16 cellular contexts compared by ENCODE assay signal in the genomic region with DNA sequence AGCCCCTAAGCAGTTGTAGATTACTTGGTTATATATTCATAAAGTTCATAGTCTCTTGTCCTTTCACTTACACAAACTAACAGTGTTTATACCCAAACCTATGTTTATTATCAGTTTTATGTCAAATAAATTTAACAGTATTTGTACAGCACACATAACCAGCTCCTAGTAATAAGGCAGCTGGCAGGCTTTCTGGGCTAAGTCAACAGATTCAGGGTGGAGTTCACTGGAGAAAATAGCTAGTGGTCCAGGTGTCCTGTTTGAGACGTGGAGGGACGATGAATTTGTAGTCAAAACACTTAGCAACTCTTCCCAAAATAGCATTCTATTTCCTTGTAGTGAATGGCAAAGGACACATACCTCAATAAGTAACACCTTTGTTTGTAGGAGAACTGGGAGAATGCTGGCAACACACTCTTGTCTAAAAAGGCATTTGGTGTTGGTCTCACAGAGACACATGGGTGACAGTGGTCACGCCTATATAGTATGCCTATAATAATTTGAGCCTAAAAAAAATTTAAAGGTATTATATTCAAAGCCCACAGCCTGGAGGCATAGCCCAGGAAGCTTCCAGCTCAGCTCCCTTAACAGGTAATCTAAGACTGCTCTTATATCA.
DNase-seq lines count a peak whose midpoint lies in the region; ATAC-seq and TF ChIP-seq lines count a peak whose summit lies in the region.
"Had no signal": no experiment of that assay in that cellular context is flagged by ENCODE, and none has a peak within 500 bp of the region (broad histone marks: within the 10 kb centered on the region; RNA-seq: fewer than 3 reads in every experiment).

No MANE protein-coding gene starts in this region.

- TF ChIP-seq CTCF in heart right ventricle (IDR thresholded peaks at IDR 0.05) (no peak), left lung (IDR thresholded peaks at IDR 0.05) (no peak), vagina (IDR thresholded peaks at IDR 0.05) (no peak), Calu3 (IDR thresholded peaks at IDR 0.05; ENCODE audit: unreplicated experiment) (no peak)

- H3K36me3 ChIP-seq in heart right ventricle (peaks cover 0 to 57% (median 7%) of the 10 kb centered on the region in 9 donors), left lung (peaks cover 0 to 27% of the 10 kb centered on the region in 2 donors), vagina (no peaks in the 10 kb centered on the region)

- intact Hi-C loops in heart right ventricle (cut with DNase I): loop anchor here in 1 of 10 donors (5.0 kb wide), 1 partner anchor 35 kb away; no protein-coding TSS in a partner anchor
- intact Hi-C loops in Right ventricle myocardium superior (cut with DNase I): no loop called here
- intact Hi-C loops in left lung (cut with DNase I): no loop called here
- intact Hi-C loops in vagina (cut with DNase I): no loop called here
- intact Hi-C loops in Calu3 (cut with micrococcal nuclease; ENCODE audit: unreplicated experiment): no loop called here

- peaks cover 13% of the 10 kb centered on the region for H3K27me3 Mint-ChIP-seq in Calu3 (ENCODE audit: unreplicated experiment)
- H3K27me3 Mint-ChIP-seq: activated T-helper 17 cell treated with anti-CD3 and anti-CD28 coated beads, Interleukin-2, amount 50 U/mL, for 72 hours had no signal

- H3K36me3 Mint-ChIP-seq in Calu3 (ENCODE audit: insufficient read depth, unreplicated experiment): no peaks in the 10 kb centered on the region

- CTCF ChIA-PET in Calu3 (lab: Charles Lee): interaction anchor here (0.6 to 0.7 kb wide), 2 partner anchors 8 to 177 kb away, joined by 3 to 4 read pairs; no protein-coding TSS in a partner anchor

- no peaks in the 10 kb centered on the region for H3K9me3 ChIP-seq in heart right ventricle
- no peaks in the 10 kb centered on the region for H3K9me3 ChIP-seq in left lung
- H3K9me3 ChIP-seq in vagina: no peaks in the 10 kb centered on the region

- BruUV-seq in Calu3 (replicated peaks; lab: Mats Ljungman, UMichigan): no TSS peak

- no peak overlapping the region for H3K4me3 Mint-ChIP-seq in Calu3 (ENCODE audit: low read depth, unreplicated experiment)
- H3K4me3 Mint-ChIP-seq: activated T-helper 17 cell treated with anti-CD3 and anti-CD28 coated beads, Interleukin-2, amount 50 U/mL, for 72 hours; nephron had no signal

- WGBS in heart right ventricle, 2 donors: 61 to 66% methylated on average over 3 of the region's 3 CpGs

- DNase-seq in heart right ventricle (no peak), Right ventricle myocardium superior (no peak), NCI-H774 (lab: John Stamatoyannopoulos, UW) (peak; percentile 70), left lung (no peak), vagina (ENCODE audit: extremely low spot score in 2 of 2) (no peak), anterior cingulate cortex (lab: John Stamatoyannopoulos, UW) (no peak), Calu3 (no peak), inferior parietal cortex (ENCODE audit: extremely low spot score) (no peak)
- DNase-seq: NCI-H82; retina; stimulated activated CD4-positive, alpha-beta T cell treated with anti-CD3 and anti-CD28 coated beads, Interleukin-4, amount 100 ng/mL, for 1 hour; T-helper 9 cell had no signal

- H3K9me3 Mint-ChIP-seq in Calu3 (ENCODE audit: low read depth, unreplicated experiment): peaks cover 5% of the 10 kb centered on the region
- H3K9me3 Mint-ChIP-seq: activated T-helper 17 cell treated with anti-CD3 and anti-CD28 coated beads, Interleukin-2, amount 50 U/mL, for 72 hours; nephron had no signal

- ATAC-seq in heart right ventricle (peak in 4 of 8 donors; percentile 37 to 54 (median 46)), Right ventricle myocardium superior (ENCODE audit: poor library complexity) (no peak), left lung (peak; percentile 29)
- ATAC-seq: activated T-helper 17 cell treated with anti-CD3 and anti-CD28 coated beads, Interleukin-2, amount 50 U/mL, for 72 hours had no signal

- H3K27ac ChIP-seq in heart right ventricle: peak overlapping the region in 9 of 10 donors; percentile 36 to 78 (median 63)
- peak overlapping the region in 1 of 2 donors; percentile 37 for H3K27ac ChIP-seq in left lung
- H3K27ac ChIP-seq in vagina: peak overlapping the region; percentile 21
- H3K27ac ChIP-seq: epithelial cell of prostate, GM23248 had no signal

- no peaks in the 10 kb centered on the region for H3K4me1 Mint-ChIP-seq in Calu3 (ENCODE audit: low read depth, unreplicated experiment)

- TF ChIP-seq POLR2A in vagina (IDR thresholded peaks at IDR 0.05): no peak

- H3K27me3 ChIP-seq in heart right ventricle (no peaks in the 10 kb centered on the region), left lung (no peaks in the 10 kb centered on the region), vagina (no peaks in the 10 kb centered on the region)

- H3K4me1 ChIP-seq in heart right ventricle (peaks cover 0 to 60% (median 21%) of the 10 kb centered on the region in 9 donors), left lung (peaks cover 0 to 37% of the 10 kb centered on the region in 2 donors), vagina (peaks cover 27% of the 10 kb centered on the region)

- H3K4me3 ChIP-seq in heart right ventricle (no peak overlapping the region), left lung (no peak overlapping the region), vagina (no peak overlapping the region)
- H3K4me3 ChIP-seq: GM23248 had no signal

- no peak overlapping the region for H3K27ac Mint-ChIP-seq in Calu3 (ENCODE audit: unreplicated experiment)
- H3K27ac Mint-ChIP-seq: activated T-helper 17 cell treated with anti-CD3 and anti-CD28 coated beads, Interleukin-2, amount 50 U/mL, for 72 hours; nephron had no signal
